Comparison of ENCODE assay signal across 2 cellular contexts in genomic region chr1:173824315-173825081, GRCh38.
TF ChIP-seq lines count a peak whose summit lies in the region.

Gene CENPL (minus strand): TSS chr1:173824883. CDS start chr1:173811299, 13,584 bp downstream.
Gene DARS2 (plus strand): TSS chr1:173824673. CDS start chr1:173825230, 557 bp downstream.

TF ChIP-seq in IMR-90, 13 proteins besides CTCF, POLR2A, EP300 and RAD21:
- no peak for TF ChIP-seq USF2 (IDR thresholded peaks at IDR 0.05; ENCODE audit: low read depth, low read length)
- TF ChIP-seq BHLHE40 (IDR thresholded peaks at IDR 0.05; ENCODE audit: low read depth, low read length): 0 out of 2 replicates have a peak, but pooled peaks have one; percentile 3
- no peak for TF ChIP-seq NFE2L2 (IDR thresholded peaks at IDR 0.05; ENCODE audit: low read depth, low read length)
- TF ChIP-seq ELK1 (IDR thresholded peaks at IDR 0.05; ENCODE audit: borderline replicate concordance, low read depth, low read length): no peak
- no peak; the same call in 1 of the 2 replicates for TF ChIP-seq MAZ (IDR thresholded peaks at IDR 0.05; ENCODE audit: borderline replicate concordance, low read depth, low read length)
- peak; percentile 90 for TF ChIP-seq MXI1 (IDR thresholded peaks at IDR 0.05; ENCODE audit: borderline replicate concordance, low read depth, low read length)
- TF ChIP-seq RCOR1 (IDR thresholded peaks at IDR 0.05; ENCODE audit: insufficient replicate concordance, low read length): no peak
- TF ChIP-seq MAFK (IDR thresholded peaks at IDR 0.05; ENCODE audit: low read depth, low read length): peak; percentile 32; the same call in 1 of the 2 replicates
- no peak for TF ChIP-seq SMC3 (IDR thresholded peaks at IDR 0.05; ENCODE audit: low read depth, low read length)
- TF ChIP-seq CEBPB (IDR thresholded peaks at IDR 0.05; ENCODE audit: low read depth, low read length): peak; percentile 90
- no peak for TF ChIP-seq CHD1 (IDR thresholded peaks at IDR 0.05; ENCODE audit: low read depth, low read length)
TF ChIP-seq in IMR-90: peak in this region for 4.

TF ChIP-seq in endothelial cell of umbilical vein, 7 proteins besides CTCF, POLR2A, EP300 and RAD21:
- no peak for TF ChIP-seq MYC (IDR thresholded peaks at IDR 0.05; ENCODE audit: low read depth, low read length)
- no peak for TF ChIP-seq FOS (IDR thresholded peaks at IDR 0.05; ENCODE audit: borderline replicate concordance, insufficient read depth, low read length)
- peak; percentile 32 for TF ChIP-seq GATA2 (IDR thresholded peaks at IDR 0.05; ENCODE audit: insufficient read depth, insufficient read length, low read depth, low read length)
- peak; percentile 70 for TF ChIP-seq POLR2AphosphoS5 (IDR thresholded peaks at IDR 0.05; ENCODE audit: insufficient read depth, low read depth, low read length)
- no peak for TF ChIP-seq MAX (IDR thresholded peaks at IDR 0.05; ENCODE audit: insufficient read depth, insufficient read length)
